Comparison of ENCODE assay signal across 8 cellular contexts in genomic region chr3:39639344-39640236, GRCh38.
DNase-seq lines count a peak whose midpoint lies in the region; ATAC-seq and TF ChIP-seq lines count a peak whose summit lies in the region.

No MANE protein-coding gene starts in this region.

- no peak for TF ChIP-seq POLR2A in breast epithelium (IDR thresholded peaks at IDR 0.05)

- H3K9me3 ChIP-seq in breast epithelium (no peaks in the 10 kb centered on the region), SJCRH30 (replicated peaks) (no peaks in the 10 kb centered on the region)

- CTCF ChIA-PET in MCF 10A (lab: Yijun Ruan, JAX) = interaction anchor here (0.7 to 1.5 kb wide), 11 partner anchors 12 to 365 kb away, joined by 3 to 6 read pairs (median 4); no protein-coding TSS in a partner anchor

- H3K4me1 ChIP-seq in breast epithelium (no peaks in the 10 kb centered on the region), SJCRH30 (no peaks in the 10 kb centered on the region)

- H3K4me1 Mint-ChIP-seq in MCF 10A (ENCODE audit: insufficient read depth, unreplicated experiment) = peaks cover 22% of the 10 kb centered on the region

- H3K9me3 Mint-ChIP-seq in MCF 10A (ENCODE audit: unreplicated experiment) = no peaks in the 10 kb centered on the region

- peak; percentile 92 for DNase-seq in MCF 10A (ENCODE audit: unreplicated experiment)
- no peak for DNase-seq in breast epithelium (ENCODE audit: low spot score in 2 of 2)
- peak; percentile 6 to 8 for DNase-seq in SJCRH30
- peak; percentile 91 for DNase-seq in fibroblast of villous mesenchyme (ENCODE audit: low read depth)
- peak; percentile 3 for DNase-seq in stimulated activated CD8-positive, alpha-beta memory T cell treated with anti-CD3 and anti-CD28 coated beads, Interleukin-12 subunit alpha, Interleukin-12 subunit beta, amount 100 ng/mL, for 24 hours (ENCODE audit: extremely low read depth)
- DNase-seq in medulla oblongata (ENCODE audit: extremely low spot score) = no peak
- DNase-seq in GOT3 (lab: John Stamatoyannopoulos, UW) = no peak

- no peaks in the 10 kb centered on the region for H3K27me3 Mint-ChIP-seq in MCF 10A (ENCODE audit: insufficient read depth, unreplicated experiment)

- intact Hi-C loops in MCF 10A (cut with micrococcal nuclease) = loop anchor here (2.0 to 10.0 kb wide), 3 partner anchors 175 to 675 kb away; no protein-coding TSS in a partner anchor
- intact Hi-C loops in breast epithelium (cut with DNase I; ENCODE audit: low total_unique reads) = no loop called here

- POLR2A ChIA-PET in MCF 10A (lab: Yijun Ruan, JAX) = interaction anchor here (0.6 to 1.8 kb wide), 4 partner anchors 13 to 1779 kb away, joined by 3 to 6 read pairs (median 4); no protein-coding TSS in a partner anchor

- H3K36me3 ChIP-seq in breast epithelium = no peaks in the 10 kb centered on the region
- H3K36me3 ChIP-seq in SJCRH30 = no peaks in the 10 kb centered on the region

- H3K27ac Mint-ChIP-seq in MCF 10A (ENCODE audit: low read depth, unreplicated experiment) = peak overlapping the region; percentile 35

- H3K27me3 ChIP-seq in breast epithelium (no peaks in the 10 kb centered on the region), SJCRH30 (no peaks in the 10 kb centered on the region)

- no TSS peak for BruUV-seq in MCF 10A (replicated peaks; lab: Mats Ljungman, UMichigan)

- H3K4me3 Mint-ChIP-seq in MCF 10A (ENCODE audit: unreplicated experiment) = no peak overlapping the region

- no peak for ATAC-seq in HG02840 (IDR thresholded peaks at IDR 0.05; ENCODE audit: low FRiP score, unreplicated experiment)

- H3K27ac ChIP-seq in breast epithelium = no peak overlapping the region
- H3K27ac ChIP-seq in SJCRH30 = no peak overlapping the region

- no peak overlapping the region for H3K4me3 ChIP-seq in breast epithelium
- no peak overlapping the region for H3K4me3 ChIP-seq in SJCRH30
- H3K4me3 ChIP-seq in fibroblast of villous mesenchyme (ENCODE audit: low read depth, low read length) = no peak overlapping the region

- TF ChIP-seq CTCF in MCF 10A (IDR thresholded peaks at IDR 0.05; ENCODE audit: unreplicated experiment) (no peak), breast epithelium (IDR thresholded peaks at IDR 0.05) (no peak), fibroblast of villous mesenchyme (IDR thresholded peaks at IDR 0.05; ENCODE audit: insufficient read depth, low read depth, low read length) (no peak)

- no peaks in the 10 kb centered on the region for H3K36me3 Mint-ChIP-seq in MCF 10A (ENCODE audit: insufficient read depth, unreplicated experiment)

Comparison
In these comparisons a context has a peak if more than half of its experiments do, and no peak if none do; other contexts are left out.
1. DNase-seq: peak in MCF 10A (single experiment), SJCRH30 (2 of 2), fibroblast of villous mesenchyme (single experiment) and stimulated activated CD8-positive, alpha-beta memory T cell treated with anti-CD3 and anti-CD28 coated beads, Interleukin-12 subunit alpha, Interleukin-12 subunit beta, amount 100 ng/mL, for 24 hours (single experiment); none in breast epithelium (0 of 2), medulla oblongata (single experiment) and GOT3 (single experiment).